ENCODE assay signal across 31 cellular contexts in genomic region chr1:40894455-40894854, GRCh38.
"Had no signal": no experiment of that assay in that cellular context is flagged by ENCODE, and none has a peak within 500 bp of the region (broad histone marks: within the 10 kb centered on the region; RNA-seq: fewer than 3 reads in every experiment).

No MANE protein-coding gene starts in this region.

- H3K4me3 ChIP-seq: ascending aorta, cardiac muscle cell had no signal

- FAIRE-seq: bronchial epithelial cell, TTC549 had no signal

- H3K36me3 ChIP-seq: ascending aorta, cardiac muscle cell had no signal

- DNase-seq: activated B cell treated with CpG ODN at 0.5 μM for 24 hours; activated CD4-positive, alpha-beta memory T cell treated with anti-CD3 and anti-CD28 coated beads for 36 hours; activated CD4-positive, alpha-beta T cell treated with anti-CD3 and anti-CD28 coated beads for 4 hours; activated CD4-positive, alpha-beta T cell treated with anti-CD3 and anti-CD28 coated beads, Interleukin-2, amount 10 ng/mL, durations not matched to agents 24 days and 14 days; activated CD4-positive, alpha-beta T cell treated with anti-CD3 and anti-CD28 coated beads, Interleukin-2, amount 50 U/mL, for 1 hour; activated CD4-positive, alpha-beta T cell treated with anti-CD3 and anti-CD28 coated beads, Interleukin-2, amount 50 U/mL, for 4 hours; activated CD4-positive, CD25-positive, alpha-beta regulatory T cell treated with anti-CD3 and anti-CD28 coated beads, Interleukin-2, amount 50 U/mL, for 72 hours; activated CD8-positive, alpha-beta memory T cell treated with anti-CD3 and anti-CD28 coated beads, Interleukin-2, amount 50 U/mL, for 4 hours; activated CD8-positive, alpha-beta T cell treated with anti-CD3 and anti-CD28 coated beads for 36 hours; activated effector memory CD4-positive, alpha-beta T cell treated with Interleukin-2 at 50 U/mL for 16 hours; activated gamma-delta T cell; activated naive CD4-positive, alpha-beta T cell treated with anti-CD3 and anti-CD28 coated beads, Interleukin-2, amount 10 ng/mL, durations not matched to agents 7 days and 5 days; activated naive CD4-positive, alpha-beta T cell treated with Interleukin-2 at 50 U/mL for 16 hours; activated naive CD8-positive, alpha-beta T cell treated with anti-CD3 and anti-CD28 coated beads, Interleukin-2, amount 10 ng/mL, durations not matched to agents 7 days and 5 days; activated naive CD8-positive, alpha-beta T cell treated with anti-CD3 and anti-CD28 coated beads, Interleukin-2, amount 50 U/mL, for 24 hours; activated T-cell treated with anti-CD3 and anti-CD28 coated beads for 4 hours; activated T-cell treated with anti-CD3 and anti-CD28 coated beads, Interleukin-2, amount 50 U/mL, for 1 hour; activated T-cell treated with anti-CD3 and anti-CD28 coated beads, Interleukin-2, amount 50 U/mL, for 4 hours; activated T-cell treated with anti-CD3 and anti-CD28 coated beads, Interleukin-2, amount 50 U/mL, for 72 hours; amygdala; anterior cingulate cortex; caudate nucleus; cerebellar nuclear complex; T-helper 1 cell; T-helper 2 cell; T-helper 9 cell had no signal

- ATAC-seq: activated CD8-positive, alpha-beta T cell treated with anti-CD3 and anti-CD28 coated beads for 36 hours; activated naive CD8-positive, alpha-beta T cell treated with anti-CD3 and anti-CD28 coated beads, Interleukin-2, amount 50 U/mL, for 24 hours; activated T-cell treated with anti-CD3 and anti-CD28 coated beads, Interleukin-2, amount 50 U/mL, for 4 hours; activated T-cell treated with anti-CD3 and anti-CD28 coated beads, Interleukin-2, amount 50 U/mL, for 72 hours had no signal

- H3K27ac ChIP-seq: ascending aorta, cardiac muscle cell, VCaP had no signal

- H3K27me3 ChIP-seq: ascending aorta, cardiac muscle cell had no signal
